In genomic region chr17:50498021-50498874, GRCh38 we compare ENCODE assay signal across 18 cellular contexts. TPM values are rescaled to one million over a fixed set of nuclear protein-coding genes. Genes with fewer than 3 reads are reported as not detected.
A peak's percentile ranks its signal among the peaks of the same experiment; 100 is the strongest.
DNase-seq lines count a peak whose midpoint lies in the region; ATAC-seq and TF ChIP-seq lines count a peak whose summit lies in the region.
"Had no signal": no experiment of that assay in that cellular context is flagged by ENCODE, and none has a peak within 500 bp of the region (broad histone marks: within the 10 kb centered on the region; RNA-seq: fewer than 3 reads in every experiment).

No MANE protein-coding gene starts in this region.

- H3K4me1 ChIP-seq in transverse colon: peaks cover 0 to 11% (median 5%) of the 10 kb centered on the region in 4 donors
- H3K4me1 ChIP-seq: esophagus muscularis mucosa had no signal

- peak; percentile 31 for DNase-seq in NCI-H82 (lab: John Stamatoyannopoulos, UW)
- no peak for DNase-seq in NCI-H82 treated with DMSO at 0.1 percent for 48 hours (lab: John Stamatoyannopoulos, UW; ENCODE audit: unreplicated experiment)
- peak; percentile 50 for DNase-seq in transverse colon
- DNase-seq in superior temporal gyrus (ENCODE audit: extremely low spot score): no peak
- DNase-seq: activated naive CD4-positive, alpha-beta T cell treated with anti-CD3 and anti-CD28 coated beads for 36 hours; cortex of kidney; DND-41; head of caudate nucleus; NCI-H1436 treated with DMSO at 0.1 percent for 48 hours; ovary had no signal

- intact Hi-C loops in transverse colon (cut with DNase I; ENCODE audit: low total_unique reads): no loop called here

- TF ChIP-seq EP300 in transverse colon (IDR thresholded peaks at IDR 0.05; ENCODE audit: low read depth): no peak

- in situ Hi-C loops in transverse colon (cut with MboI; ENCODE audit: low pct_ligation_motif_present in 1 of 4, low pct_unique_long_range_greater_than_20kb in 1 of 4, low sequenced_read_pairs in 3 of 4): no loop called here

- 59% methylated on average over 7 of the region's 7 CpGs; no CpG with 5 or more reads in 1 of the 2 donors for WGBS in transverse colon (ENCODE audit: low coverage in 1 of 2), 2 donors

- H3K4me3 ChIP-seq in transverse colon: no peak overlapping the region
- H3K4me3 ChIP-seq: esophagus muscularis mucosa, ovary had no signal

- peak; percentile 97 for ATAC-seq in esophagus mucosa
- ATAC-seq in HG03095 (IDR thresholded peaks at IDR 0.05; ENCODE audit: unreplicated experiment): no peak
- ATAC-seq: stimulated activated effector memory CD8-positive, alpha-beta T cell treated with anti-CD3 and anti-CD28 coated beads, Interleukin-12 subunit alpha, Interleukin-12 subunit beta, amount 100 ng/mL, for 72 hours had no signal

- no peaks in the 10 kb centered on the region for H3K27me3 ChIP-seq in transverse colon
- H3K27me3 ChIP-seq: esophagus muscularis mucosa, ovary had no signal

- no peak overlapping the region for H3K27ac ChIP-seq in transverse colon
- H3K27ac ChIP-seq: 22Rv1, esophagus muscularis mucosa, ovary had no signal

- H3K36me3 ChIP-seq in transverse colon: no peaks in the 10 kb centered on the region
- H3K36me3 ChIP-seq: esophagus muscularis mucosa, ovary had no signal

- H3K9me3 ChIP-seq in transverse colon: no peaks in the 10 kb centered on the region
- H3K9me3 ChIP-seq: esophagus muscularis mucosa, ovary had no signal

- no peak for TF ChIP-seq CTCF in transverse colon (IDR thresholded peaks at IDR 0.05)

- no peak for TF ChIP-seq POLR2A in transverse colon (IDR thresholded peaks at IDR 0.05)

RNA-seq across cellular contexts. Expression of gene MYCBPAP, which starts 10.0 kb away (rescaled TPM):
- total RNA-seq in esophagus mucosa: 0.40 TPM
- total RNA-seq in transverse colon: 1 to 10 TPM in 2 of 4 donors, under 1 TPM in 1, not detected in 1; 0.64 to 3.7 (median 2.7) TPM

RNA-seq across cellular contexts. Expression of gene RSAD1, which starts 19.6 kb away (rescaled TPM):
- total RNA-seq in esophagus mucosa: 10.8 TPM
- 10 to 100 TPM; 19.1 to 35.6 (median 28.2) TPM for total RNA-seq in transverse colon

RNA-seq across cellular contexts. Expression of gene CHAD, which starts 29.6 kb away (rescaled TPM):
- total RNA-seq in esophagus mucosa (not detected), transverse colon (10 to 100 TPM in 3 of 4 donors, 1 to 10 TPM in 1; 9.6 to 59.8 (median 19.7) TPM)
- total RNA-seq: activated naive CD4-positive, alpha-beta T cell treated with anti-CD3 and anti-CD28 coated beads for 36 hours; esophagus muscularis mucosa; LHCN-M2; T-helper 2 cell treated with Interferon-gamma antibody and Interleukin-4, amounts not matched to agents 100 ng/mL and 5 ng/mL, for 36 hours had no signal

RNA-seq across cellular contexts. Expression of gene EPN3, which starts 34.3 kb away (rescaled TPM):
- total RNA-seq in esophagus mucosa (38.5 TPM), transverse colon (10 to 100 TPM; 19.2 to 95.7 (median 57.4) TPM)
- total RNA-seq: activated naive CD4-positive, alpha-beta T cell treated with anti-CD3 and anti-CD28 coated beads for 36 hours; esophagus muscularis mucosa; skeletal muscle tissue; T-helper 2 cell treated with Interferon-gamma antibody and Interleukin-4, amounts not matched to agents 100 ng/mL and 5 ng/mL, for 36 hours had no signal

RNA-seq across cellular contexts. Expression of gene SPATA20, which starts 48.7 kb away (rescaled TPM):
- total RNA-seq in esophagus mucosa (16.8 TPM), transverse colon (100 to 1,000 TPM; 116 to 437 (median 228) TPM)

Comparison
In these comparisons a context has a peak if more than half of its experiments do, and no peak if none do; other contexts are left out.
1. DNase-seq: peak in NCI-H82 (single experiment) and transverse colon (single experiment); none in NCI-H82 treated with DMSO at 0.1 percent for 48 hours (single experiment) and superior temporal gyrus (single experiment).